In the genomic region with DNA sequence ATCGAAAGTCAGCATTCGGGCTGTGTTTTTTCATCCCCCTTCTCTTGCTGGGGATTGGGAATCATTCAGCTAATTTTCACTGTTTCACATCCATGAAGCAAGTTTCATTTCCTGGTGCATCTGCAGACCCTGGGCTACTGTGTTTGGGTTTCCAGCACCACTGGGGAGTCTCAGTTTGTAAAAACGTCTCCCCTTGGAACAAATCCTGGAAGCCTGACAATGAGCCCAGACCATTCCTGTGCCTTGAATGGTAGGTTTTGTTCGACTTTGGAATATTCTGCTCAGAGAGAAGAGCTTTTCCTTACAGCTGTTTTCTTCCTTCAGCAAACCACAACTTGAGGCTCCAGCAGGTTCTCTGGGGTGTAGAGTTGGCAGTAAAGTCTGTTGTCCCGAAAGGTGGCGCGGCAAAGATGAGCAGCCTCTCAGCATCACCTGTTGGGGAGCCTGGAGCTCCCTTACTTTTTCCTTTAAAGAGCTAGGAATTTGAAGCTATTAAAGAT, we compare ENCODE assay signal across 9 cellular contexts.
DNase-seq lines count a peak whose midpoint lies in the region; ATAC-seq and TF ChIP-seq lines count a peak whose summit lies in the region.
"Had no signal": no experiment of that assay in that cellular context is flagged by ENCODE, and none has a peak within 500 bp of the region (broad histone marks: within the 10 kb centered on the region; RNA-seq: fewer than 3 reads in every experiment).

No MANE protein-coding gene starts in this region.

- no peak for ATAC-seq in stimulated activated naive CD8-positive, alpha-beta T cell treated with anti-CD3 and anti-CD28 coated beads, Interleukin-15, amount 100 ng/mL, for 72 hours
- ATAC-seq in HG03139 (IDR thresholded peaks at IDR 0.05; ENCODE audit: unreplicated experiment) = no peak

- no peaks in the 10 kb centered on the region for H3K27me3 ChIP-seq in esophagus squamous epithelium
- no peaks in the 10 kb centered on the region for H3K27me3 ChIP-seq in osteoblast (ENCODE audit: insufficient read depth, low read length)

- H3K36me3 ChIP-seq in esophagus squamous epithelium (peaks cover 10 to 84% (median 13%) of the 10 kb centered on the region in 3 donors), osteoblast (ENCODE audit: insufficient read depth, low read length) (peaks cover 9% of the 10 kb centered on the region)

- H3K9me3 Mint-ChIP-seq in stimulated activated naive CD8-positive, alpha-beta T cell treated with anti-CD3 and anti-CD28 coated beads, Interleukin-15, Interleukin-2, amounts not matched to agents 100 ng/mL and 50 ng/mL, for 24 hours = no peaks in the 10 kb centered on the region
- H3K9me3 Mint-ChIP-seq in stimulated activated naive CD8-positive, alpha-beta T cell treated with anti-CD3 and anti-CD28 coated beads, Interleukin-15, amount 100 ng/mL, for 72 hours = no peaks in the 10 kb centered on the region
- no peaks in the 10 kb centered on the region for H3K9me3 Mint-ChIP-seq in endothelial cell (ENCODE audit: unreplicated experiment)

- 61 to 71% methylated on average over 5 to 7 of the region's 7 CpGs for WGBS in esophagus squamous epithelium, 2 donors

- H3K4me3 ChIP-seq in esophagus squamous epithelium = peak overlapping the region in 3 of 4 donors; percentile 9 to 52 (median 27)
- peak overlapping the region; percentile 64 for H3K4me3 ChIP-seq in osteoblast (ENCODE audit: insufficient read depth, low read length)

- H3K27ac Mint-ChIP-seq in stimulated activated naive CD8-positive, alpha-beta T cell treated with anti-CD3 and anti-CD28 coated beads, Interleukin-15, Interleukin-2, amounts not matched to agents 100 ng/mL and 50 ng/mL, for 24 hours = peak overlapping the region; percentile 55
- no peak overlapping the region for H3K27ac Mint-ChIP-seq in stimulated activated naive CD8-positive, alpha-beta T cell treated with anti-CD3 and anti-CD28 coated beads, Interleukin-15, amount 100 ng/mL, for 72 hours
- H3K27ac Mint-ChIP-seq in endothelial cell (ENCODE audit: unreplicated experiment) = no peak overlapping the region

- intact Hi-C loops in esophagus squamous epithelium (cut with DNase I) = no loop called here

- peak overlapping the region; percentile 73 for H3K4me2 ChIP-seq in osteoblast (ENCODE audit: insufficient read depth, low read length)

- H2AFZ ChIP-seq in osteoblast (ENCODE audit: low read length) = peak overlapping the region; percentile 80

- no peak for DNase-seq in stimulated activated naive CD8-positive, alpha-beta T cell treated with anti-CD3 and anti-CD28 coated beads, Interleukin-15, amount 100 ng/mL, for 72 hours
- no peak for DNase-seq in esophagus squamous epithelium (lab: John Stamatoyannopoulos, UW)
- no peak for DNase-seq in osteoblast (ENCODE audit: insufficient read length, low spot score, missing footprints)
- DNase-seq in DMS 273 treated with DMSO at 0.1 percent for 48 hours (lab: John Stamatoyannopoulos, UW) = no peak
- DNase-seq in SHP77 (lab: John Stamatoyannopoulos, UW) = no peak
- no peak for DNase-seq in endothelial cell (ENCODE audit: low spot score)
- DNase-seq: central memory CD4-positive, alpha-beta T cell had no signal

- H3K27ac ChIP-seq in esophagus squamous epithelium = peak overlapping the region; percentile 22 to 86 (median 82)
- peak overlapping the region; percentile 84 for H3K27ac ChIP-seq in osteoblast (ENCODE audit: low read depth, low read length)

- H3K4me1 ChIP-seq in esophagus squamous epithelium (peaks cover 6 to 39% (median 8%) of the 10 kb centered on the region in 3 donors), osteoblast (ENCODE audit: insufficient read depth, low read length) (peaks cover 14% of the 10 kb centered on the region)

- no peak for TF ChIP-seq POLR2A in esophagus squamous epithelium (IDR thresholded peaks at IDR 0.05)

- no peaks in the 10 kb centered on the region for H4K20me1 ChIP-seq in osteoblast (ENCODE audit: insufficient read depth, low read length)

- no peak for TF ChIP-seq CTCF in esophagus squamous epithelium (IDR thresholded peaks at IDR 0.05)
- TF ChIP-seq CTCF in osteoblast (IDR thresholded peaks at IDR 0.05; ENCODE audit: extremely low read depth, low read depth, low read length) = no peak
- no peak for TF ChIP-seq CTCF in endothelial cell (IDR thresholded peaks at IDR 0.05; ENCODE audit: unreplicated experiment)

- H3K79me2 ChIP-seq in osteoblast (ENCODE audit: insufficient read depth, low read length) = no peaks in the 10 kb centered on the region

- H3K4me1 Mint-ChIP-seq in stimulated activated naive CD8-positive, alpha-beta T cell treated with anti-CD3 and anti-CD28 coated beads, Interleukin-15, Interleukin-2, amounts not matched to agents 100 ng/mL and 50 ng/mL, for 24 hours (ENCODE audit: low read depth) = peaks cover 14% of the 10 kb centered on the region
- H3K4me1 Mint-ChIP-seq in stimulated activated naive CD8-positive, alpha-beta T cell treated with anti-CD3 and anti-CD28 coated beads, Interleukin-15, amount 100 ng/mL, for 72 hours = peaks cover 8% of the 10 kb centered on the region
- peaks cover 10% of the 10 kb centered on the region for H3K4me1 Mint-ChIP-seq in endothelial cell (ENCODE audit: unreplicated experiment)

- H3K27me3 Mint-ChIP-seq in stimulated activated naive CD8-positive, alpha-beta T cell treated with anti-CD3 and anti-CD28 coated beads, Interleukin-15, Interleukin-2, amounts not matched to agents 100 ng/mL and 50 ng/mL, for 24 hours = peaks cover 4% of the 10 kb centered on the region
- H3K27me3 Mint-ChIP-seq in stimulated activated naive CD8-positive, alpha-beta T cell treated with anti-CD3 and anti-CD28 coated beads, Interleukin-15, amount 100 ng/mL, for 72 hours = peaks cover 9% of the 10 kb centered on the region
- H3K27me3 Mint-ChIP-seq in endothelial cell (ENCODE audit: unreplicated experiment) = peaks cover 4% of the 10 kb centered on the region

- peak overlapping the region; percentile 43 for H3K4me3 Mint-ChIP-seq in stimulated activated naive CD8-positive, alpha-beta T cell treated with anti-CD3 and anti-CD28 coated beads, Interleukin-15, Interleukin-2, amounts not matched to agents 100 ng/mL and 50 ng/mL, for 24 hours
- H3K4me3 Mint-ChIP-seq in stimulated activated naive CD8-positive, alpha-beta T cell treated with anti-CD3 and anti-CD28 coated beads, Interleukin-15, amount 100 ng/mL, for 72 hours = peak overlapping the region in 1 of 2 donors; percentile 70
- H3K4me3 Mint-ChIP-seq in endothelial cell (ENCODE audit: unreplicated experiment) = no peak overlapping the region

- H3K9me3 ChIP-seq in esophagus squamous epithelium (no peaks in the 10 kb centered on the region), osteoblast (ENCODE audit: low read depth, low read length) (no peaks in the 10 kb centered on the region)

- no peaks in the 10 kb centered on the region for H3K36me3 Mint-ChIP-seq in stimulated activated naive CD8-positive, alpha-beta T cell treated with anti-CD3 and anti-CD28 coated beads, Interleukin-15, Interleukin-2, amounts not matched to agents 100 ng/mL and 50 ng/mL, for 24 hours (ENCODE audit: low read depth)
- H3K36me3 Mint-ChIP-seq in endothelial cell (ENCODE audit: low read depth, unreplicated experiment) = peaks cover 5% of the 10 kb centered on the region
